1 cellular context compared by ENCODE assay signal in the genomic region with DNA sequence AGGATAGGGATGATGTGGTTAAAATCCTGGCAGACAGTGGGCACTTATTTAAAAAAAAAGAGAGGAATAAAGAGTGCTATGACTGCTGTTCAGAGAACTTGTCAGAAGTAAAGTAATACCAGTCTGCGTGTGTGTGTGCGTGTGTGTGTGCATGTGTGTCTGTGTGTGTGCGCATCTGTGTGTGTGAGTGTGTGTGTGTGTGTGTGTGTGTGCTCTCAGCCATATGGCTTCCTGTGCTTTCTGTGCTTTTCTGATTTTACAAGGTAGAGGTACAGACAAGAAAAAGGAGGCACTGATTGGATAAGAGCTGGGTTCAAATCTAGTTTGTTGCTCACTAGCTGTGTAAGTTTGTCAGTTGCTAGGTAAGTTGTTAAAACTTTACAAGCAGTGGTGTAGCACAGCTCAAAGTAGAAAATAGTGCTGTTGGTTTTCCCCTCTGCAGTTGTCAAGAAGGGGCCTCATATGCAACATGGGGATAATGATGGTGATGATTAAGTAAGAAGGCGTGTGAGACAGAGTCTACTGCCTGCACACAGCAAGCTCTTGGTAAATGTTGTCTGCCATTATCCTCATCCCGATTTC.
TF ChIP-seq lines count a peak whose summit lies in the region.

No MANE protein-coding gene starts in this region.

TF ChIP-seq in GM23338, 12 proteins besides CTCF, POLR2A, EP300 and RAD21 (continued from another document):
- TF ChIP-seq ZNF462 (CRISPR knock-in tag; IDR thresholded peaks at IDR 0.05): no peak
TF ChIP-seq in GM23338: peak in this region for 0.
